ENCODE assay signal across 10 cellular contexts in genomic region chr19:50455992-50456391, GRCh38. TPM values are rescaled to one million over a fixed set of nuclear protein-coding genes. Genes with fewer than 3 reads are reported as not detected.
"Had no signal": no experiment of that assay in that cellular context is flagged by ENCODE, and none has a peak within 500 bp of the region (broad histone marks: within the 10 kb centered on the region; RNA-seq: fewer than 3 reads in every experiment).

No MANE protein-coding gene starts in this region.

- H3K4me3 Mint-ChIP-seq: GM23338, H9 had no signal

- H3K27ac Mint-ChIP-seq: GM23338, H9 had no signal

- H3K9me3 Mint-ChIP-seq: H9 had no signal

- H3K4me1 Mint-ChIP-seq: GM23338 had no signal

- DNase-seq: H9, HCEC 1CT, KBM-7 had no signal

- ATAC-seq: GM23338, HepG2 had no signal

- H3K27ac ChIP-seq: HL-60, KMS-11 had no signal

- FAIRE-seq: H1, H54, HepG2 had no signal

- H3K9ac ChIP-seq: KMS-11 had no signal

- H3K4me2 ChIP-seq: GM23338, KMS-11 had no signal

- H3K4me3 ChIP-seq: GM23338 had no signal

- H2AFZ ChIP-seq: GM23338 had no signal

RNA-seq across cellular contexts. Expression of gene EMC10, which starts 20.3 kb away (rescaled TPM):
- total RNA-seq: HepG2 had no signal
- polyA plus RNA-seq: HepG2 had no signal

RNA-seq across cellular contexts. Expression of gene GARIN5A, which starts 20.7 kb away (rescaled TPM):
- total RNA-seq: HepG2 had no signal
- polyA plus RNA-seq: HepG2 had no signal

RNA-seq across cellular contexts. Expression of gene MYBPC2, which starts 23.3 kb away (rescaled TPM):
- total RNA-seq: HepG2, HT1080 had no signal
- polyA plus RNA-seq: HepG2 had no signal

RNA-seq across cellular contexts. Expression of gene SPIB, which starts 37.3 kb away (rescaled TPM):
- polyA plus RNA-seq: HepG2 had no signal
